Comparison of ENCODE assay signal across 2 cellular contexts in the genomic region with DNA sequence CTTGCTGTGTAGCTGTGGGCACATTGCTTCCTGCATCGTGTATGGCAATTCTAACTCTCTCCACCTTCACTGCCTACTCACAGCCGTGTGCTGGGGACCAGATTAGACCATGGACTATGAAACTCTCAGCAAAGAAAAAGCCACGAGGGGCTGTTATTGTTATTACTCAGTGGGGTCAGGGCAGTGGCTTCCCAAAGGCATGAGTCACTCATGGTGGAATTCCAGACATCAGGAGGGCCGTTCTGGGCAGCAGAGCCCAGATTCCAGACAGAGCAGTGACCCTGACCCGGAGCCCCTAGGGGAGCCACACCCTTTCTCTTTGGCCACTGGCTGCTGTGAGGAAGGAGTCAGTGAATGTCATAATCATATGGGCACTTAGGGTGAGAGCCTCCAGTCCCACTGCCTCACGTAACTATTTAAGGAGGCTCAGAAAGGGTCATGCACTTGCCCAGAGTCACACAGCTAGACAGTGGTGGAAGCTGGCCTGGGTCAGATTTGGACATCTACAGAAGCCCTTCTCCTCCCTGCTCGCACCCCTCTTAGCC.
TF ChIP-seq lines count a peak whose summit lies in the region.

No MANE protein-coding gene starts in this region.

TF ChIP-seq in HEK293, 187 proteins besides CTCF, POLR2A, EP300 and RAD21 (continues in another document):
- no peak for TF ChIP-seq ZNF521 (tag by site-specific recombination; IDR thresholded peaks at IDR 0.05)
- TF ChIP-seq OVOL3 (tag by site-specific recombination; IDR thresholded peaks at IDR 0.05): no peak
- TF ChIP-seq, protein P1, sequence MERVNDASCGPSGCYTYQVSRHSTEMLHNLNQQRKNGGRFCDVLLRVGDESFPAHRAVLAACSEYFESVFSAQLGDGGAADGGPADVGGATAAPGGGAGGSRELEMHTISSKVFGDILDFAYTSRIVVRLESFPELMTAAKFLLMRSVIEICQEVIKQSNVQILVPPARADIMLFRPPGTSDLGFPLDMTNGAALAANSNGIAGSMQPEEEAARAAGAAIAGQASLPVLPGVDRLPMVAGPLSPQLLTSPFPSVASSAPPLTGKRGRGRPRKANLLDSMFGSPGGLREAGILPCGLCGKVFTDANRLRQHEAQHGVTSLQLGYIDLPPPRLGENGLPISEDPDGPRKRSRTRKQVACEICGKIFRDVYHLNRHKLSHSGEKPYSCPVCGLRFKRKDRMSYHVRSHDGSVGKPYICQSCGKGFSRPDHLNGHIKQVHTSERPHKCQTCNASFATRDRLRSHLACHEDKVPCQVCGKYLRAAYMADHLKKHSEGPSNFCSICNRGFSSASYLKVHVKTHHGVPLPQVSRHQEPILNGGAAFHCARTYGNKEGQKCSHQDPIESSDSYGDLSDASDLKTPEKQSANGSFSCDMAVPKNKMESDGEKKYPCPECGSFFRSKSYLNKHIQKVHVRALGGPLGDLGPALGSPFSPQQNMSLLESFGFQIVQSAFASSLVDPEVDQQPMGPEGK (tag by site-specific recombination; IDR thresholded peaks at IDR 0.05): no peak
- no peak for TF ChIP-seq ZNF544 (tag by site-specific recombination; IDR thresholded peaks at IDR 0.05)
- no peak for TF ChIP-seq ZBTB48 (tag by site-specific recombination; IDR thresholded peaks at IDR 0.05)
- no peak for TF ChIP-seq YY2 (tag by site-specific recombination; IDR thresholded peaks at IDR 0.05)
- TF ChIP-seq ZNF600 (tag by site-specific recombination; IDR thresholded peaks at IDR 0.05): peak; percentile 51
- TF ChIP-seq, protein P2, sequence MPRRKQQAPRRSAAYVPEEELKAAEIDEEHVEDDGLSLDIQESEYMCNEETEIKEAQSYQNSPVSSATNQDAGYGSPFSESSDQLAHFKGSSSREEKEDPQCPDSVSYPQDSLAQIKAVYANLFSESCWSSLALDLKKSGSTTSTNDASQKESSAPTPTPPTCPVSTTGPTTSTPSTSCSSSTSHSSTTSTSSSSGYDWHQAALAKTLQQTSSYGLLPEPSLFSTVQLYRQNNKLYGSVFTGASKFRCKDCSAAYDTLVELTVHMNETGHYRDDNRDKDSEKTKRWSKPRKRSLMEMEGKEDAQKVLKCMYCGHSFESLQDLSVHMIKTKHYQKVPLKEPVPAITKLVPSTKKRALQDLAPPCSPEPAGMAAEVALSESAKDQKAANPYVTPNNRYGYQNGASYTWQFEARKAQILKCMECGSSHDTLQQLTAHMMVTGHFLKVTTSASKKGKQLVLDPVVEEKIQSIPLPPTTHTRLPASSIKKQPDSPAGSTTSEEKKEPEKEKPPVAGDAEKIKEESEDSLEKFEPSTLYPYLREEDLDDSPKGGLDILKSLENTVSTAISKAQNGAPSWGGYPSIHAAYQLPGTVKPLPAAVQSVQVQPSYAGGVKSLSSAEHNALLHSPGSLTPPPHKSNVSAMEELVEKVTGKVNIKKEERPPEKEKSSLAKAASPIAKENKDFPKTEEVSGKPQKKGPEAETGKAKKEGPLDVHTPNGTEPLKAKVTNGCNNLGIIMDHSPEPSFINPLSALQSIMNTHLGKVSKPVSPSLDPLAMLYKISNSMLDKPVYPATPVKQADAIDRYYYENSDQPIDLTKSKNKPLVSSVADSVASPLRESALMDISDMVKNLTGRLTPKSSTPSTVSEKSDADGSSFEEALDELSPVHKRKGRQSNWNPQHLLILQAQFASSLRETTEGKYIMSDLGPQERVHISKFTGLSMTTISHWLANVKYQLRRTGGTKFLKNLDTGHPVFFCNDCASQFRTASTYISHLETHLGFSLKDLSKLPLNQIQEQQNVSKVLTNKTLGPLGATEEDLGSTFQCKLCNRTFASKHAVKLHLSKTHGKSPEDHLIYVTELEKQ (tag by site-specific recombination; IDR thresholded peaks at IDR 0.05; ENCODE audit: borderline replicate concordance): no peak
- TF ChIP-seq ZNF366 (tag by site-specific recombination; conservative IDR thresholded peaks at IDR 0.05): no peak
- TF ChIP-seq, protein P3, sequence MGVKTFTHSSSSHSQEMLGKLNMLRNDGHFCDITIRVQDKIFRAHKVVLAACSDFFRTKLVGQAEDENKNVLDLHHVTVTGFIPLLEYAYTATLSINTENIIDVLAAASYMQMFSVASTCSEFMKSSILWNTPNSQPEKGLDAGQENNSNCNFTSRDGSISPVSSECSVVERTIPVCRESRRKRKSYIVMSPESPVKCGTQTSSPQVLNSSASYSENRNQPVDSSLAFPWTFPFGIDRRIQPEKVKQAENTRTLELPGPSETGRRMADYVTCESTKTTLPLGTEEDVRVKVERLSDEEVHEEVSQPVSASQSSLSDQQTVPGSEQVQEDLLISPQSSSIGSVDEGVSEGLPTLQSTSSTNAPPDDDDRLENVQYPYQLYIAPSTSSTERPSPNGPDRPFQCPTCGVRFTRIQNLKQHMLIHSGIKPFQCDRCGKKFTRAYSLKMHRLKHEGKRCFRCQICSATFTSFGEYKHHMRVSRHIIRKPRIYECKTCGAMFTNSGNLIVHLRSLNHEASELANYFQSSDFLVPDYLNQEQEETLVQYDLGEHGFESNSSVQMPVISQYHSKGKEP (tag by site-specific recombination; IDR thresholded peaks at IDR 0.05): no peak
- TF ChIP-seq, protein P4, sequence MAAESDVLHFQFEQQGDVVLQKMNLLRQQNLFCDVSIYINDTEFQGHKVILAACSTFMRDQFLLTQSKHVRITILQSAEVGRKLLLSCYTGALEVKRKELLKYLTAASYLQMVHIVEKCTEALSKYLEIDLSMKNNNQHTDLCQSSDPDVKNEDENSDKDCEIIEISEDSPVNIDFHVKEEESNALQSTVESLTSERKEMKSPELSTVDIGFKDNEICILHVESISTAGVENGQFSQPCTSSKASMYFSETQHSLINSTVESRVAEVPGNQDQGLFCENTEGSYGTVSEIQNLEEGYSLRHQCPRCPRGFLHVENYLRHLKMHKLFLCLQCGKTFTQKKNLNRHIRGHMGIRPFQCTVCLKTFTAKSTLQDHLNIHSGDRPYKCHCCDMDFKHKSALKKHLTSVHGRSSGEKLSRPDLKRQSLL (tag by site-specific recombination; IDR thresholded peaks at IDR 0.05): no peak
- no peak for TF ChIP-seq ZNF624 (tag by site-specific recombination; IDR thresholded peaks at IDR 0.05)
- TF ChIP-seq, protein P5, sequence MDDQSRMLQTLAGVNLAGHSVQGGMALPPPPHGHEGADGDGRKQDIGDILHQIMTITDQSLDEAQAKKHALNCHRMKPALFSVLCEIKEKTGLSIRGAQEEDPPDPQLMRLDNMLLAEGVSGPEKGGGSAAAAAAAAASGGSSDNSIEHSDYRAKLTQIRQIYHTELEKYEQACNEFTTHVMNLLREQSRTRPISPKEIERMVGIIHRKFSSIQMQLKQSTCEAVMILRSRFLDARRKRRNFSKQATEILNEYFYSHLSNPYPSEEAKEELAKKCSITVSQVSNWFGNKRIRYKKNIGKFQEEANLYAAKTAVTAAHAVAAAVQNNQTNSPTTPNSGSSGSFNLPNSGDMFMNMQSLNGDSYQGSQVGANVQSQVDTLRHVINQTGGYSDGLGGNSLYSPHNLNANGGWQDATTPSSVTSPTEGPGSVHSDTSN (CRISPR knock-in tag; IDR thresholded peaks at IDR 0.05): no peak
- TF ChIP-seq ZEB2 (tag by site-specific recombination; IDR thresholded peaks at IDR 0.05): 0 out of 2 replicates have a peak, but pooled peaks have one; percentile 18

TF ChIP-seq in K562, 482 proteins besides CTCF, POLR2A, EP300 and RAD21 (continued from another document):
- no peak for TF ChIP-seq ZNF780A (CRISPR knock-in tag; IDR thresholded peaks at IDR 0.05)
